25 cellular contexts compared by ENCODE assay signal in the genomic region with DNA sequence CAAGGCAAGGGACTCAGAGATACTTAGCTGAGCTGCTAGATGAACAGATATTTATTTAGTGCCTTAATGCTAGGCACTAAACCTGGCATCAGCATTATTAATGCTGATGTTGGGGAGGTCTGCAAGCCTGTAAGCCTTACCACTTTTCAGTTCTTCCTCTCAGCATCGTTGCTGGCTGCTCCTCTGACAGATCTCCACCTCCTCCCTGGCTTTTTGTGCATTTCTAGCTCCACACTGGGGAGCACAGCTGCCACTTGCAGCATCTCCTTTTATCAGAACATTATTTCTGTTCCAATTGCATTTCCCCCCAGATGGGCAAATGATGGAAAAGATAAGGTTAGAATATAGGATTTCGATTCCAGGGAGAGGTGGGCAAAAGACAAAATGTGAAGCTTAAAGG. TPM values are rescaled to one million over a fixed set of nuclear protein-coding genes. Genes with fewer than 3 reads are reported as not detected.
"Had no signal": no experiment of that assay in that cellular context is flagged by ENCODE, and none has a peak within 500 bp of the region (broad histone marks: within the 10 kb centered on the region; RNA-seq: fewer than 3 reads in every experiment).

No MANE protein-coding gene starts in this region.

- DNase-seq: naive thymus-derived CD4-positive, alpha-beta T cell; natural killer cell; pancreas; right cardiac atrium; right lobe of liver; sigmoid colon; small intestine; stimulated activated CD4-positive, alpha-beta T cell treated with anti-CD3 and anti-CD28 coated beads, Interleukin-15, amount 100 ng/mL, for 24 hours; stimulated activated CD4-positive, alpha-beta T cell treated with anti-CD3 and anti-CD28 coated beads, Interleukin-4, amount 100 ng/mL, for 1 hour; stimulated activated CD4-positive, alpha-beta T cell treated with anti-CD3 and anti-CD28 coated beads, Interleukin-4, amount 100 ng/mL, for 4 hours; stimulated activated CD8-positive, alpha-beta memory T cell treated with anti-CD3 and anti-CD28 coated beads, Interleukin-4, amount 100 ng/mL, for 48 hours; stimulated activated naive CD4-positive, alpha-beta T cell; stimulated activated naive CD8-positive, alpha-beta T cell treated with anti-CD3 and anti-CD28 coated beads, Interleukin-15, amount 100 ng/mL, for 72 hours; stimulated activated naive CD8-positive, alpha-beta T cell treated with anti-CD3 and anti-CD28 coated beads, Interleukin-15, Interleukin-2, amounts not matched to agents 100 U/mL and 50 U/mL, for 24 hours; substantia nigra; testis; tibial artery; transverse colon; upper lobe of right lung; uterus had no signal

- H3K27ac ChIP-seq: neutrophil, pancreas, prostate gland, right lobe of liver, sigmoid colon, suprapubic skin, testis, tibial artery, transverse colon, upper lobe of right lung, uterus had no signal

RNA-seq across cellular contexts. Expression of gene CACNA1E, which starts 34.8 kb away (rescaled TPM):
- total RNA-seq: osteocyte, pulmonary artery endothelial cell, suprapubic skin had no signal
